ENCODE assay signal across 8 cellular contexts in genomic region chr15:65611888-65612615, GRCh38. TPM values are rescaled to one million over a fixed set of nuclear protein-coding genes. Genes with fewer than 3 reads are reported as not detected.
A peak's percentile ranks its signal among the peaks of the same experiment; 100 is the strongest.
DNase-seq lines count a peak whose midpoint lies in the region; ATAC-seq and TF ChIP-seq lines count a peak whose summit lies in the region.

No MANE protein-coding gene starts in this region.

- DNase-seq in AG04449 (ENCODE audit: low read depth, low spot score) (no peak), cardiac fibroblast (ENCODE audit: low read depth in 2 of 2) (no peak), left colon (no peak), DMS79 treated with DMSO at 0.1 percent for 48 hours (lab: John Stamatoyannopoulos, UW) (no peak)

- 80% methylated on average over 5 of the region's 5 CpGs for WGBS in HUES64

- H3K9ac ChIP-seq in HUES64 (ENCODE audit: low read depth, low read length) (peak overlapping the region; percentile 77), muscle layer of colon (ENCODE audit: low read length) (peak overlapping the region; percentile 96)

- TF ChIP-seq CTCF in AG04449 (IDR thresholded peaks at IDR 0.05; ENCODE audit: insufficient read depth, low read length, missing control alignments) (no peak), cardiac fibroblast (IDR thresholded peaks at IDR 0.05; ENCODE audit: low read depth, low read length) (no peak)

- CTCF ChIA-PET in AG04449 (lab: Yijun Ruan, JAX) = interaction anchor here (1.0 to 3.7 kb wide), 14 partner anchors 8 to 257 kb away, joined by 3 to 27 read pairs (median 4); partner anchors contain the start of genes RAB11A and SLC24A1

- H3K27me3 ChIP-seq in HUES64 (ENCODE audit: insufficient read depth, low read length) (no peaks in the 10 kb centered on the region), muscle layer of colon (ENCODE audit: control insufficient read depth in 1 of 2, insufficient read depth in 2 of 2, low read length in 2 of 2) (no peaks in the 10 kb centered on the region)

- H3K27ac ChIP-seq in HUES64 (ENCODE audit: low read depth, low read length) (peak overlapping the region; percentile 81), muscle layer of colon (ENCODE audit: low read depth, low read length) (peak overlapping the region; percentile 93)

- peaks cover 3% of the 10 kb centered on the region for H3K36me3 ChIP-seq in HUES64 (ENCODE audit: insufficient read depth, low read length)
- no peaks in the 10 kb centered on the region for H3K36me3 ChIP-seq in muscle layer of colon (ENCODE audit: insufficient read depth, low read length)

- ATAC-seq in HG03521 (IDR thresholded peaks at IDR 0.05; ENCODE audit: unreplicated experiment) (no peak), GM21717 (IDR thresholded peaks at IDR 0.05; ENCODE audit: unreplicated experiment) (no peak), left colon (no peak)

- H3K9me3 ChIP-seq in HUES64 (ENCODE audit: insufficient read depth, low read depth, low read length) = no peaks in the 10 kb centered on the region
- H3K9me3 ChIP-seq in muscle layer of colon (ENCODE audit: low read length) = no peaks in the 10 kb centered on the region

- H3K4me1 ChIP-seq in HUES64 (ENCODE audit: insufficient read depth, low read length) (peaks cover 9% of the 10 kb centered on the region), muscle layer of colon (ENCODE audit: insufficient read depth, low read length) (peaks cover 26% of the 10 kb centered on the region)

- intact Hi-C loops in left colon (cut with DNase I, micrococcal nuclease) = no loop called here

- POLR2A ChIA-PET in AG04449 (lab: Yijun Ruan, JAX) = interaction anchor here (1.9 kb wide), 1 partner anchor 257 kb away, joined by 16 read pairs; the partner anchor contains the start of gene RAB11A

- H3K4me3 ChIP-seq in AG04449 (ENCODE audit: low read depth, low read length) (peak overlapping the region; percentile 77), HUES64 (ENCODE audit: low read length) (peak overlapping the region; percentile 86), cardiac fibroblast (replicated peaks in 1 of 2; ENCODE audit: low read depth in 2 of 2, low read length in 2 of 2) (peak overlapping the region; percentile 69 to 86), muscle layer of colon (ENCODE audit: low read depth in 1 of 2, low read length in 2 of 2) (peak overlapping the region; percentile 50 to 97)

RNA-seq across cellular contexts. Expression of gene INTS14, which starts 1.1 kb away (rescaled TPM):
- 33.3 TPM for polyA plus RNA-seq in HUES64 (2013, experiment 1 of 2)
- 31.6 TPM for polyA plus RNA-seq in HUES64 (2013, experiment 2 of 2)
- 10 to 100 TPM; 33.1 to 38.4 TPM for total RNA-seq in left colon

RNA-seq across cellular contexts. Expression of gene SLC24A1, which starts 9.7 kb away (rescaled TPM):
- 3.3 TPM for polyA plus RNA-seq in HUES64 (2013, experiment 1 of 2)
- polyA plus RNA-seq in HUES64 (2013, experiment 2 of 2) = 6.9 TPM
- 1 to 10 TPM; 6.8 to 8.9 TPM for total RNA-seq in left colon
